In the genomic region with DNA sequence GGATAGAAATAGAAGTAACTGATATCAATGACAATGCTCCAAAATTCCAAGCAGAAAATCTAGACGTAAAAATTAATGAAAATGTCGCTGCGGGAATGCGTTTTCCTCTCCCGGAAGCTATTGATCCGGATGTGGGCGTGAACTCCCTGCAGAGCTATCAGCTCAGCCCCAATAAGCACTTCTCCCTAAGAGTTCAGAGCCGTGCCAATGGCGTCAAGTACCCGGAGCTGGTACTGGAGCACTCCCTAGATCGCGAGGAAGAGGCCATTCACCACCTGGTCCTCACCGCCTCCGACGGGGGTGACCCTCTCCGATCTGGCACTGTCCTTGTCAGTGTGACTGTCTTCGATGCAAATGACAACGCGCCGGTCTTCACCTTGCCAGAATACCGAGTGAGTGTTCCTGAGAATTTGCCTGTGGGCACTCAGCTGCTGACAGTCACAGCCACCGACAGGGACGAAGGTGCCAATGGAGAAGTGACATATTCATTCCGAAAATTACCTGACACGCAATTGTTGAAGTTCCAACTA, we compare ENCODE assay signal across 8 cellular contexts. TPM values are rescaled to one million over a fixed set of nuclear protein-coding genes. Genes with fewer than 3 reads are reported as not detected.
DNase-seq lines count a peak whose midpoint lies in the region; ATAC-seq and TF ChIP-seq lines count a peak whose summit lies in the region.

No MANE protein-coding gene starts in this region.

- peaks cover 13 to 77% (median 49%) of the 10 kb centered on the region in 11 donors for H3K9me3 Mint-ChIP-seq in naive thymus-derived CD4-positive, alpha-beta T cell

- no peak for ATAC-seq in naive thymus-derived CD4-positive, alpha-beta T cell
- ATAC-seq in body of pancreas, result no peak
- no peak for ATAC-seq in HG03025 (IDR thresholded peaks at IDR 0.05; ENCODE audit: low FRiP score, unreplicated experiment)

- H3K9ac ChIP-seq in HUES64 (ENCODE audit: low read depth, low read length), result peak overlapping the region; percentile 71; the same call in 1 of the 2 replicates
- no peak overlapping the region for H3K9ac ChIP-seq in duodenal mucosa (ENCODE audit: low read depth in 1 of 2, low read length in 2 of 2)

- CTCF ChIA-PET in BJ (lab: Yijun Ruan, JAX), result interaction anchor here (0.6 to 4.3 kb wide), 25 partner anchors 7 to 157 kb away, joined by 3 to 73 read pairs (median 5); a partner anchor contains a TSS
- CTCF ChIA-PET in naive thymus-derived CD4-positive, alpha-beta T cell (lab: Charles Lee), result interaction anchor here (0.8 to 3.2 kb wide), 6 partner anchors 99 to 153 kb away, joined by 3 to 17 read pairs (median 4); no protein-coding TSS in a partner anchor

- H3K4me1 ChIP-seq in HUES64 (ENCODE audit: insufficient read depth, low read length) (no peaks in the 10 kb centered on the region), duodenal mucosa (ENCODE audit: control insufficient read depth in 1 of 2, insufficient read depth in 2 of 2, low read length in 2 of 2) (no peaks in the 10 kb centered on the region), body of pancreas (no peaks in the 10 kb centered on the region)
- H3K4me1 ChIP-seq in naive thymus-derived CD4-positive, alpha-beta T cell (ENCODE audit: control insufficient read depth in 2 of 2, insufficient read depth in 2 of 2, low read length in 2 of 2), result peaks cover 0 to 5% of the 10 kb centered on the region in 2 donors

- H3K36me3 Mint-ChIP-seq in naive thymus-derived CD4-positive, alpha-beta T cell, result peaks cover 4 to 39% (median 16%) of the 10 kb centered on the region in 5 donors

- 90% methylated on average over 25 of the region's 25 CpGs for WGBS in HUES64
- WGBS in body of pancreas, 2 donors, result 18 to 23% methylated on average over 24 to 25 of the region's 25 CpGs

- no peak overlapping the region for H3K27ac ChIP-seq in HUES64 (ENCODE audit: low read depth, low read length)
- no peak overlapping the region for H3K27ac ChIP-seq in duodenal mucosa (ENCODE audit: low read depth, low read length)
- H3K27ac ChIP-seq in naive thymus-derived CD4-positive, alpha-beta T cell (ENCODE audit: low read depth, low read length), result no peak overlapping the region
- H3K27ac ChIP-seq in body of pancreas, result no peak overlapping the region

- intact Hi-C loops in naive thymus-derived CD4-positive, alpha-beta T cell (cut with micrococcal nuclease), result loop anchor here (1.0 to 10.0 kb wide), 6 partner anchors 91 to 461 kb away; a partner anchor contains a TSS
- intact Hi-C loops in body of pancreas (cut with DNase I), result loop anchor here (10.0 kb wide), 1 partner anchor 101 kb away; no protein-coding TSS in a partner anchor

- TF ChIP-seq POLR2A in body of pancreas (IDR thresholded peaks at IDR 0.05), result no peak

- peaks cover 69 to 81% (median 75%) of the 10 kb centered on the region in 5 donors for H3K27me3 Mint-ChIP-seq in naive thymus-derived CD4-positive, alpha-beta T cell

- POLR2A ChIA-PET in BJ (lab: Charles Lee), result no interaction called here
- POLR2A ChIA-PET in naive thymus-derived CD4-positive, alpha-beta T cell (lab: Charles Lee), result no interaction called here

- peak overlapping the region in 2 of 9 donors; percentile 54 to 56 for H3K27ac Mint-ChIP-seq in naive thymus-derived CD4-positive, alpha-beta T cell

- DNase-seq in BJ (ENCODE audit: low read depth), result no peak
- DNase-seq in naive thymus-derived CD4-positive, alpha-beta T cell, result no peak
- no peak for DNase-seq in body of pancreas
- no peak for DNase-seq in AG08396 (ENCODE audit: low spot score)
- DNase-seq in hypothalamus (lab: John Stamatoyannopoulos, UW), result no peak

- peaks cover 16 to 26% (median 19%) of the 10 kb centered on the region in 7 donors for H3K4me1 Mint-ChIP-seq in naive thymus-derived CD4-positive, alpha-beta T cell

- H3K36me3 ChIP-seq in BJ (ENCODE audit: control insufficient read depth, insufficient read depth, low read length), result no peaks in the 10 kb centered on the region
- peaks cover 6% of the 10 kb centered on the region; the same call in 1 of the 2 replicates for H3K36me3 ChIP-seq in HUES64 (ENCODE audit: insufficient read depth, low read length)
- no peaks in the 10 kb centered on the region for H3K36me3 ChIP-seq in duodenal mucosa (ENCODE audit: control insufficient read depth in 1 of 2, insufficient read depth in 2 of 2, low read length in 2 of 2)
- H3K36me3 ChIP-seq in naive thymus-derived CD4-positive, alpha-beta T cell (ENCODE audit: control insufficient read depth in 2 of 3, insufficient read depth in 3 of 3, low read length in 3 of 3), result no peaks in the 10 kb centered on the region
- no peaks in the 10 kb centered on the region for H3K36me3 ChIP-seq in body of pancreas (replicated peaks in 1 of 2; ENCODE audit: insufficient read depth in 1 of 2, low read depth in 2 of 2)

- no peak for TF ChIP-seq CTCF in BJ (IDR thresholded peaks at IDR 0.05; ENCODE audit: insufficient read depth, low read depth, low read length)
- TF ChIP-seq CTCF in body of pancreas (IDR thresholded peaks at IDR 0.05), result no peak

- H3K4me3 ChIP-seq in BJ (ENCODE audit: low read depth, low read length) (peak overlapping the region; percentile 33), HUES64 (ENCODE audit: low read length) (peak overlapping the region; percentile 77), duodenal mucosa (ENCODE audit: low read depth in 1 of 2, low read length in 2 of 2) (peak overlapping the region; percentile 56 to 68), body of pancreas (no peak overlapping the region)
- peak overlapping the region; percentile 73 for H3K4me3 ChIP-seq in naive thymus-derived CD4-positive, alpha-beta T cell (ENCODE audit: low read length)

- no peaks in the 10 kb centered on the region for H3K27me3 ChIP-seq in BJ (ENCODE audit: control insufficient read depth, insufficient read depth, low read length)
- peaks cover 12% of the 10 kb centered on the region for H3K27me3 ChIP-seq in HUES64 (ENCODE audit: insufficient read depth, low read length)
- peaks cover 0 to 5% of the 10 kb centered on the region in 2 donors for H3K27me3 ChIP-seq in duodenal mucosa (ENCODE audit: control insufficient read depth in 1 of 2, insufficient read depth in 2 of 2, low read length in 2 of 2)
- H3K27me3 ChIP-seq in naive thymus-derived CD4-positive, alpha-beta T cell (ENCODE audit: control insufficient read depth in 2 of 2, insufficient read depth in 2 of 2, low read length in 2 of 2), result peaks cover 23 to 27% of the 10 kb centered on the region in 2 donors
- H3K27me3 ChIP-seq in body of pancreas, result no peaks in the 10 kb centered on the region

- peaks cover 26% of the 10 kb centered on the region for H3K9me3 ChIP-seq in HUES64 (ENCODE audit: insufficient read depth, low read depth, low read length)
- H3K9me3 ChIP-seq in duodenal mucosa (ENCODE audit: control insufficient read depth in 1 of 2, low read length in 2 of 2), result peaks cover 34 to 45% of the 10 kb centered on the region in 2 donors
- peaks cover 0 to 33% (median 6%) of the 10 kb centered on the region in 3 experiments for H3K9me3 ChIP-seq in naive thymus-derived CD4-positive, alpha-beta T cell (ENCODE audit: control insufficient read depth in 2 of 3, low read length in 3 of 3)
- peaks cover 0 to 70% (median 7%) of the 10 kb centered on the region in 3 donors for H3K9me3 ChIP-seq in body of pancreas

- peak overlapping the region; percentile 83 to 92 (median 87) for H3K4me3 Mint-ChIP-seq in naive thymus-derived CD4-positive, alpha-beta T cell

RNA-seq across cellular contexts. Expression of a gene that starts 0.8 kb away (rescaled TPM):
- 2.7 and 3.9 TPM in 2 replicates for polyA plus RNA-seq in BJ (2011; rRNA removed)
- polyA minus RNA-seq in BJ (2011; rRNA and poly(A)+ RNA removed), result 9.8 and 13.4 TPM in 2 replicates
- polyA plus RNA-seq in HUES64 (2013, experiment 1 of 2), result 8.2 TPM
- 8.7 TPM for polyA plus RNA-seq in HUES64 (2013, experiment 2 of 2)
- total RNA-seq in naive thymus-derived CD4-positive, alpha-beta T cell, result under 1 TPM; 0.11 to 0.39 (median 0.24) TPM
- under 1 TPM; 0.04 to 0.12 TPM for polyA plus RNA-seq in naive thymus-derived CD4-positive, alpha-beta T cell
- total RNA-seq in body of pancreas, result 1 to 10 TPM; 5.3 to 5.4 TPM

RNA-seq across cellular contexts. Expression of a gene that starts 3.9 kb away (rescaled TPM):
- polyA plus RNA-seq in BJ (2011; rRNA removed), result 7.6 and 9.6 TPM in 2 replicates
- polyA minus RNA-seq in BJ (2011; rRNA and poly(A)+ RNA removed), result 14.5 and 19.4 TPM in 2 replicates
- polyA plus RNA-seq in HUES64 (2013, experiment 1 of 2), result 4.6 TPM
- polyA plus RNA-seq in HUES64 (2013, experiment 2 of 2), result 5.5 TPM
- total RNA-seq in naive thymus-derived CD4-positive, alpha-beta T cell, result under 1 TPM in 3 of 5 experiments, not detected in 2; 0.11 to 0.16 (median 0.13) TPM
- not detected for polyA plus RNA-seq in naive thymus-derived CD4-positive, alpha-beta T cell
- 1 to 10 TPM; 7.0 to 7.9 TPM for total RNA-seq in body of pancreas

RNA-seq across cellular contexts. Expression of a gene that starts 5.8 kb away (rescaled TPM):
- polyA plus RNA-seq in BJ (2011; rRNA removed), result 1.5 and 1.7 TPM in 2 replicates
- polyA minus RNA-seq in BJ (2011; rRNA and poly(A)+ RNA removed), result 4.8 and 5.8 TPM in 2 replicates
- polyA plus RNA-seq in HUES64 (2013, experiment 1 of 2), result 11.1 TPM
- 16.9 TPM for polyA plus RNA-seq in HUES64 (2013, experiment 2 of 2)
- total RNA-seq in naive thymus-derived CD4-positive, alpha-beta T cell, result under 1 TPM; 0.13 to 0.44 (median 0.19) TPM
- under 1 TPM; 0.05 to 0.12 TPM for polyA plus RNA-seq in naive thymus-derived CD4-positive, alpha-beta T cell
- total RNA-seq in body of pancreas, result 1 to 10 TPM; 4.6 to 8.0 TPM

RNA-seq across cellular contexts. Expression of a gene that starts 7.2 kb away (rescaled TPM):
- 5.4 and 7.4 TPM in 2 replicates for polyA plus RNA-seq in BJ (2011; rRNA removed)
- 11.8 and 13.5 TPM in 2 replicates for polyA minus RNA-seq in BJ (2011; rRNA and poly(A)+ RNA removed)
- polyA plus RNA-seq in HUES64 (2013, experiment 1 of 2), result 0.90 TPM
- polyA plus RNA-seq in HUES64 (2013, experiment 2 of 2), result 1.0 TPM
- under 1 TPM in 4 of 5 experiments, not detected in 1; 0.16 to 0.29 (median 0.21) TPM for total RNA-seq in naive thymus-derived CD4-positive, alpha-beta T cell
- polyA plus RNA-seq in naive thymus-derived CD4-positive, alpha-beta T cell, result not detected
- total RNA-seq in body of pancreas, result 1 to 10 TPM; 4.9 to 6.9 TPM

RNA-seq across cellular contexts. Expression of a gene that starts 11.0 kb away (rescaled TPM):
- polyA plus RNA-seq in BJ (2011; rRNA removed), result 0.97 and 1.2 TPM in 2 replicates
- 7.5 and 9.1 TPM in 2 replicates for polyA minus RNA-seq in BJ (2011; rRNA and poly(A)+ RNA removed)
- polyA plus RNA-seq in HUES64 (2013, experiment 1 of 2), result 0.35 TPM
- polyA plus RNA-seq in HUES64 (2013, experiment 2 of 2), result 0.70 TPM
- under 1 TPM in 4 of 5 experiments, not detected in 1; 0.16 to 0.41 (median 0.22) TPM for total RNA-seq in naive thymus-derived CD4-positive, alpha-beta T cell
- polyA plus RNA-seq in naive thymus-derived CD4-positive, alpha-beta T cell, result not detected
- 1 to 10 TPM; 4.9 to 8.2 TPM for total RNA-seq in body of pancreas

Comparison
In these comparisons a context has a peak if more than half of its experiments do, and no peak if none do; other contexts are left out.
1. H3K4me3 ChIP-seq: peak in BJ (single experiment), HUES64 (single experiment), duodenal mucosa (2 of 2) and naive thymus-derived CD4-positive, alpha-beta T cell (single experiment); none in body of pancreas (0 of 2).
2. RNA of a gene that starts 0.8 kb away (total RNA-seq): 5.3 to 5.4 TPM in body of pancreas; 0.11 to 0.39 TPM in naive thymus-derived CD4-positive, alpha-beta T cell; every median in the first group is over 4 times any median in the second.
3. RNA of a gene that starts 3.9 kb away (total RNA-seq): 7.0 to 7.9 TPM in body of pancreas; 0.11 to 0.16 TPM in naive thymus-derived CD4-positive, alpha-beta T cell; every median in the first group is over 4 times any median in the second.